18 cellular contexts compared by ENCODE assay signal in genomic region chr14:69052181-69052601, GRCh38.
A peak's percentile ranks its signal among the peaks of the same experiment; 100 is the strongest.
DNase-seq lines count a peak whose midpoint lies in the region; ATAC-seq lines count a peak whose summit lies in the region.
"Had no signal": no experiment of that assay in that cellular context is flagged by ENCODE, and none has a peak within 500 bp of the region (broad histone marks: within the 10 kb centered on the region; RNA-seq: fewer than 3 reads in every experiment).

No MANE protein-coding gene starts in this region.

- no peaks in the 10 kb centered on the region for H3K27me3 ChIP-seq in stomach smooth muscle (ENCODE audit: control insufficient read depth in 1 of 2, insufficient read depth in 2 of 2, low read length in 2 of 2)
- H3K27me3 ChIP-seq: thyroid gland had no signal

- no peak overlapping the region for H3K4me3 ChIP-seq in stomach smooth muscle (ENCODE audit: low read length in 2 of 2)
- H3K4me3 ChIP-seq: thyroid gland had no signal

- H3K9me3 ChIP-seq in stomach smooth muscle (ENCODE audit: control insufficient read depth in 2 of 2, low read length in 2 of 2), result no peaks in the 10 kb centered on the region
- H3K9me3 ChIP-seq: thyroid gland had no signal

- peaks cover 19 to 31% of the 10 kb centered on the region in 2 donors for H3K36me3 ChIP-seq in stomach smooth muscle (ENCODE audit: control insufficient read depth in 2 of 2, insufficient read depth in 2 of 2, low read length in 2 of 2)

- peaks cover 45% of the 10 kb centered on the region for H3K4me1 ChIP-seq in stomach smooth muscle (ENCODE audit: control insufficient read depth, insufficient read depth, low read length)

- H3K9ac ChIP-seq in stomach smooth muscle (ENCODE audit: low read length in 2 of 2), result no peak overlapping the region
- H3K9ac ChIP-seq: KMS-11 had no signal

- in situ Hi-C loops in KBM-7 (cut with MboI; ENCODE audit: low pct_unique_long_range_greater_than_20kb, low sequenced_read_pairs), result no loop called here

- H3K27ac ChIP-seq in stomach smooth muscle (ENCODE audit: low read length), result peak overlapping the region; percentile 25
- H3K27ac ChIP-seq: KMS-11 had no signal

- DNase-seq in NOMO-1 treated with DMSO at 0.1 percent for 48 hours (lab: John Stamatoyannopoulos, UW; ENCODE audit: unreplicated experiment) (peak; percentile 27), NOMO-1 treated with dmso at 0.1 percent for 144 hours (lab: John Stamatoyannopoulos, UW; ENCODE audit: unreplicated experiment) (no peak), amniotic epithelial cell (ENCODE audit: low read depth) (peak; percentile 64), left lobe of liver (ENCODE audit: low spot score) (no peak), GOT3 (lab: John Stamatoyannopoulos, UW) (no peak), activated gamma-delta T cell (lab: John Stamatoyannopoulos, UW) (no peak), KBM-7 (no peak)
- DNase-seq: 8988T; activated CD8-positive, alpha-beta T cell treated with anti-CD3 and anti-CD28 coated beads, Interleukin-2, amount 10 ng/mL, durations not matched to agents 7 days and 5 days; activated naive CD4-positive, alpha-beta T cell treated with anti-CD3 and anti-CD28 coated beads for 36 hours; naive B cell; NCI-H1694; NCI-H526 treated with DMSO at 0.1 percent for 48 hours; small intestine; T-helper 9 cell; thyroid gland had no signal

- peak; percentile 5 for ATAC-seq in left lobe of liver
- ATAC-seq: activated CD8-positive, alpha-beta T cell treated with anti-CD3 and anti-CD28 coated beads, Interleukin-2, amount 10 ng/mL, durations not matched to agents 7 days and 5 days had no signal

Comparison
In these comparisons a context has a peak if more than half of its experiments do, and no peak if none do; other contexts are left out.
1. DNase-seq: peak in NOMO-1 treated with DMSO at 0.1 percent for 48 hours (single experiment) and amniotic epithelial cell (single experiment); none in NOMO-1 treated with dmso at 0.1 percent for 144 hours (single experiment), left lobe of liver (single experiment), GOT3 (single experiment), activated gamma-delta T cell (single experiment) and KBM-7 (single experiment).